In the genomic region with DNA sequence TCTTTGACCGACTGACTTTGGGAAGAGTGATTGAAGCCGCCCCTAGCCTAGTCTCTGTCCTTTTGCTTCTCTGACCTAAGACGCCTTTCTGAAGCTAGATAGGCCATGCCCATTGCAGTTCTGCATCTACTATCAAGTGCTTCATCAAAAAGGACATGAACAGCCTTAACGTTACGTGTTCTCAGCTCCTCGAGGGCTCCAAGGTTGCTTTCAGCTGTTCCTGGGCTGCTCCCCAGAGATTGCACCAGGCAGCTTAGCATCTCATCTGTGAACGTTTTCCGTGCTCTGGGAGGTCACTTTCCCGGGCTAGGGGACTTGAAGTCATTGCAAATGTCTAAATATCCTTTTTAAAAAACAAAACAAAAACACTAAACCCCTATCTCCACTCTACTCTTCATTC, we compare ENCODE assay signal across 12 cellular contexts. TPM values are rescaled to one million over a fixed set of nuclear protein-coding genes. Genes with fewer than 3 reads are reported as not detected.
DNase-seq lines count a peak whose midpoint lies in the region; ATAC-seq and TF ChIP-seq lines count a peak whose summit lies in the region.
"Had no signal": no experiment of that assay in that cellular context is flagged by ENCODE, and none has a peak within 500 bp of the region (broad histone marks: within the 10 kb centered on the region; RNA-seq: fewer than 3 reads in every experiment).

No MANE protein-coding gene starts in this region.

- H3K27me3 ChIP-seq in left lung (no peaks in the 10 kb centered on the region), uterus (no peaks in the 10 kb centered on the region), prostate gland (replicated peaks; ENCODE audit: insufficient read depth) (no peaks in the 10 kb centered on the region)
- H3K27me3 ChIP-seq: cardiac muscle cell had no signal

- no peak overlapping the region for H3K4me3 Mint-ChIP-seq in natural killer cell
- no peak overlapping the region for H3K4me3 Mint-ChIP-seq in natural killer cell treated with Interleukin-12 subunit alpha and Interleukin-12 subunit beta and Interleukin-15 and Interleukin-18, amount 100 ng/mL, for 72 hours
- peak overlapping the region; percentile 32 for H3K4me3 Mint-ChIP-seq in activated naive CD8-positive, alpha-beta T cell treated with anti-CD3 and anti-CD28 coated beads, Interleukin-2, amount 10 ng/mL, durations not matched to agents 7 days and 5 days

- H3K4me1 Mint-ChIP-seq in natural killer cell = peaks cover 37 to 63% of the 10 kb centered on the region in 2 donors
- peaks cover 31 to 45% of the 10 kb centered on the region in 2 donors for H3K4me1 Mint-ChIP-seq in natural killer cell treated with Interleukin-12 subunit alpha and Interleukin-12 subunit beta and Interleukin-15 and Interleukin-18, amount 100 ng/mL, for 72 hours (ENCODE audit: low read depth in 2 of 2)
- peaks cover 42% of the 10 kb centered on the region for H3K4me1 Mint-ChIP-seq in activated naive CD8-positive, alpha-beta T cell treated with anti-CD3 and anti-CD28 coated beads, Interleukin-2, amount 10 ng/mL, durations not matched to agents 7 days and 5 days

- peaks cover 0 to 13% of the 10 kb centered on the region in 2 donors for H3K27me3 Mint-ChIP-seq in natural killer cell (ENCODE audit: low read depth in 2 of 2)
- H3K27me3 Mint-ChIP-seq in natural killer cell treated with Interleukin-12 subunit alpha and Interleukin-12 subunit beta and Interleukin-15 and Interleukin-18, amount 100 ng/mL, for 72 hours = peaks cover 0 to 5% of the 10 kb centered on the region in 2 donors
- no peaks in the 10 kb centered on the region for H3K27me3 Mint-ChIP-seq in activated naive CD8-positive, alpha-beta T cell treated with anti-CD3 and anti-CD28 coated beads, Interleukin-2, amount 10 ng/mL, durations not matched to agents 7 days and 5 days

- no peak for DNase-seq in natural killer cell
- no peak for DNase-seq in natural killer cell treated with Interleukin-12 subunit alpha and Interleukin-12 subunit beta and Interleukin-15 and Interleukin-18, amount 100 ng/mL, for 72 hours (ENCODE audit: low spot score)
- DNase-seq in activated naive CD8-positive, alpha-beta T cell treated with anti-CD3 and anti-CD28 coated beads, Interleukin-2, amount 10 ng/mL, durations not matched to agents 7 days and 5 days = no peak
- no peak for DNase-seq in left lung
- no peak for DNase-seq in uterus
- no peak for DNase-seq in prostate gland (ENCODE audit: low spot score)
- DNase-seq in cortex of kidney (lab: John Stamatoyannopoulos, UW) = no peak
- DNase-seq: GOT3, midbrain had no signal

- 92% methylated on average over 9 of the region's 9 CpGs for WGBS in prostate gland

- no peak for TF ChIP-seq POLR2A in uterus (IDR thresholded peaks at IDR 0.05)
- TF ChIP-seq POLR2A in prostate gland (IDR thresholded peaks at IDR 0.05) = no peak

- H3K9me3 ChIP-seq in left lung (no peaks in the 10 kb centered on the region), uterus (no peaks in the 10 kb centered on the region), prostate gland (no peaks in the 10 kb centered on the region)

- H3K36me3 Mint-ChIP-seq in natural killer cell = no peaks in the 10 kb centered on the region
- H3K36me3 Mint-ChIP-seq in natural killer cell treated with Interleukin-12 subunit alpha and Interleukin-12 subunit beta and Interleukin-15 and Interleukin-18, amount 100 ng/mL, for 72 hours = no peaks in the 10 kb centered on the region
- no peaks in the 10 kb centered on the region for H3K36me3 Mint-ChIP-seq in activated naive CD8-positive, alpha-beta T cell treated with anti-CD3 and anti-CD28 coated beads, Interleukin-2, amount 10 ng/mL, durations not matched to agents 7 days and 5 days

- H3K27ac ChIP-seq in left lung = peak overlapping the region; percentile 41 to 84
- peak overlapping the region; percentile 51 to 72 for H3K27ac ChIP-seq in uterus
- no peak overlapping the region for H3K27ac ChIP-seq in prostate gland
- H3K27ac ChIP-seq: cardiac muscle cell had no signal

- H3K4me1 ChIP-seq in left lung (peaks cover 29 to 81% of the 10 kb centered on the region in 2 donors), uterus (peaks cover 0 to 9% of the 10 kb centered on the region in 2 donors), prostate gland (replicated peaks) (no peaks in the 10 kb centered on the region)

- H3K27ac Mint-ChIP-seq in natural killer cell = peak overlapping the region; percentile 23 to 62
- H3K27ac Mint-ChIP-seq in natural killer cell treated with Interleukin-12 subunit alpha and Interleukin-12 subunit beta and Interleukin-15 and Interleukin-18, amount 100 ng/mL, for 72 hours = peak overlapping the region in 1 of 2 donors; percentile 4
- H3K27ac Mint-ChIP-seq in activated naive CD8-positive, alpha-beta T cell treated with anti-CD3 and anti-CD28 coated beads, Interleukin-2, amount 10 ng/mL, durations not matched to agents 7 days and 5 days = peak overlapping the region; percentile 90
- H3K27ac Mint-ChIP-seq: progenitor cell of endocrine pancreas had no signal

- POLR2A ChIA-PET in activated naive CD8-positive, alpha-beta T cell treated with anti-CD3 and anti-CD28 coated beads, Interleukin-2, amount 10 ng/mL, durations not matched to agents 7 days and 5 days (lab: Charles Lee) = interaction anchor here (0.6 to 1.5 kb wide), 4 partner anchors 10 to 38 kb away, joined by 3 to 5 read pairs (median 3); no protein-coding TSS in a partner anchor

- H3K36me3 ChIP-seq in left lung (no peaks in the 10 kb centered on the region), uterus (no peaks in the 10 kb centered on the region), prostate gland (no peaks in the 10 kb centered on the region)
- H3K36me3 ChIP-seq: cardiac muscle cell had no signal

- TF ChIP-seq CTCF in natural killer cell (IDR thresholded peaks at IDR 0.05) (no peak), left lung (IDR thresholded peaks at IDR 0.05) (no peak), uterus (IDR thresholded peaks at IDR 0.05) (no peak), prostate gland (IDR thresholded peaks at IDR 0.05) (no peak)

- H3K9me3 Mint-ChIP-seq in natural killer cell = no peaks in the 10 kb centered on the region
- no peaks in the 10 kb centered on the region for H3K9me3 Mint-ChIP-seq in natural killer cell treated with Interleukin-12 subunit alpha and Interleukin-12 subunit beta and Interleukin-15 and Interleukin-18, amount 100 ng/mL, for 72 hours
- no peaks in the 10 kb centered on the region for H3K9me3 Mint-ChIP-seq in activated naive CD8-positive, alpha-beta T cell treated with anti-CD3 and anti-CD28 coated beads, Interleukin-2, amount 10 ng/mL, durations not matched to agents 7 days and 5 days

- ATAC-seq in natural killer cell = no peak
- ATAC-seq in natural killer cell treated with Interleukin-12 subunit alpha and Interleukin-12 subunit beta and Interleukin-15 and Interleukin-18, amount 100 ng/mL, for 72 hours = no peak
- ATAC-seq in activated naive CD8-positive, alpha-beta T cell treated with anti-CD3 and anti-CD28 coated beads, Interleukin-2, amount 10 ng/mL, durations not matched to agents 7 days and 5 days (ENCODE audit: low read depth) = no peak
- no peak for ATAC-seq in left lung
- ATAC-seq in HG02970 (IDR thresholded peaks at IDR 0.05; ENCODE audit: low FRiP score, unreplicated experiment) = no peak

- H3K4me3 ChIP-seq in left lung = no peak overlapping the region
- no peak overlapping the region for H3K4me3 ChIP-seq in uterus
- H3K4me3 ChIP-seq in prostate gland = no peak overlapping the region
- H3K4me3 ChIP-seq: cardiac muscle cell had no signal

- intact Hi-C loops in natural killer cell (cut with micrococcal nuclease) = no loop called here
- intact Hi-C loops in left lung (cut with DNase I) = no loop called here
- intact Hi-C loops in uterus (cut with DNase I; ENCODE audit: low total_unique reads) = no loop called here
- intact Hi-C loops in prostate gland (cut with DNase I) = no loop called here

RNA-seq across cellular contexts. Expression of gene MICAL2, which starts 13.9 kb away (rescaled TPM):
- 10 to 100 TPM; 54.6 to 68.6 (median 57.4) TPM for total RNA-seq in natural killer cell
- 10 to 100 TPM; 19.9 to 39.6 TPM for total RNA-seq in natural killer cell treated with Interleukin-12 subunit alpha and Interleukin-12 subunit beta and Interleukin-15 and Interleukin-18, amount 100 ng/mL, for 72 hours
- total RNA-seq in activated naive CD8-positive, alpha-beta T cell treated with anti-CD3 and anti-CD28 coated beads, Interleukin-2, amount 10 ng/mL, durations not matched to agents 7 days and 5 days = 10 to 100 TPM; 36.9 to 42.6 TPM
- total RNA-seq in left lung = 100 to 1,000 TPM; 242 to 293 TPM
- 100 to 1,000 TPM in 1 of 4 donors, 10 to 100 TPM in 3; 29.6 to 139 (median 53.1) TPM for total RNA-seq in uterus
- total RNA-seq in prostate gland = 100 to 1,000 TPM in 1 of 2 donors, 10 to 100 TPM in 1; 13.1 to 285 TPM

Comparison
In these comparisons a context has a peak if more than half of its experiments do, and no peak if none do; other contexts are left out.
1. H3K27ac ChIP-seq: peak in left lung (2 of 2) and uterus (2 of 2); none in prostate gland (0 of 2).